ENCODE assay signal across 11 cellular contexts in the genomic region with DNA sequence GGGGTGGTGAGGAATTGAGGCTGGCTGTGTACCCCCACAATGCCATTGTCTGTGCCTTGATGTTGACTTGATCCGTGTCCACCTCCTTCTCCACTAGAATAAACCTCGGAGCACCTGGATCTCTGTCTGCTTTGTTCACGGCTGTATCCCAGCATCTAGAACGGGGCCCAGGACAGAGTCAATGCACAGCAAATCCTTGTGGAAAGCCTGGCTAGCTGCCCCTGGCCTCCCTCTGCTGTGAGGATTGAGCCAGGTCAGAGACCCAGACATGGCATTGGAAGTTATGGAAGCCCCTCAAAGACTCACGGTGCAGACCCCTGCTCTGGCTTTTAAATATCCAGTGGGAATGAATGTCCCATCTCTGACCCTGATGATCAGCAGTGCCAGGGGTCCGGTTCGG.
DNase-seq lines count a peak whose midpoint lies in the region; ATAC-seq and TF ChIP-seq lines count a peak whose summit lies in the region.
"Had no signal": no experiment of that assay in that cellular context is flagged by ENCODE, and none has a peak within 500 bp of the region (broad histone marks: within the 10 kb centered on the region; RNA-seq: fewer than 3 reads in every experiment).

No MANE protein-coding gene starts in this region.

- peak overlapping the region; percentile 40 for H3K9ac ChIP-seq in BLaER1

- no peak for TF ChIP-seq EP300 in gastroesophageal sphincter (IDR thresholded peaks at IDR 0.05)

- ATAC-seq in gastroesophageal sphincter (no peak), gastrocnemius medialis (no peak), foreskin keratinocyte (no peak)
- no peak for ATAC-seq in natural killer cell treated with Interleukin-12 subunit alpha and Interleukin-12 subunit beta and Interleukin-15 and Interleukin-18, amount 100 ng/mL, for 72 hours

- H3K9me3 ChIP-seq in BLaER1 (peaks cover 12% of the 10 kb centered on the region), SJCRH30 (replicated peaks) (no peaks in the 10 kb centered on the region), gastroesophageal sphincter (no peaks in the 10 kb centered on the region), gastrocnemius medialis (no peaks in the 10 kb centered on the region)

- H3K9me3 Mint-ChIP-seq in natural killer cell treated with Interleukin-12 subunit alpha and Interleukin-12 subunit beta and Interleukin-15 and Interleukin-18, amount 100 ng/mL, for 72 hours = no peaks in the 10 kb centered on the region

- H3K36me3 ChIP-seq in BLaER1 (no peaks in the 10 kb centered on the region), SJCRH30 (no peaks in the 10 kb centered on the region), gastroesophageal sphincter (no peaks in the 10 kb centered on the region), gastrocnemius medialis (no peaks in the 10 kb centered on the region)

- no peak overlapping the region for H3K4me3 ChIP-seq in BLaER1
- no peak overlapping the region for H3K4me3 ChIP-seq in SJCRH30
- no peak overlapping the region for H3K4me3 ChIP-seq in gastroesophageal sphincter
- no peak overlapping the region for H3K4me3 ChIP-seq in gastrocnemius medialis

- H3K4me1 ChIP-seq in BLaER1 (peaks cover 99% of the 10 kb centered on the region), SJCRH30 (peaks cover 37% of the 10 kb centered on the region), gastroesophageal sphincter (peaks cover 17 to 87% (median 24%) of the 10 kb centered on the region in 3 donors), gastrocnemius medialis (peaks cover 36 to 52% of the 10 kb centered on the region in 2 donors), foreskin keratinocyte (no peaks in the 10 kb centered on the region)

- peak overlapping the region; percentile 67 for H3K27ac ChIP-seq in BLaER1
- peak overlapping the region; percentile 27 for H3K27ac ChIP-seq in SJCRH30
- H3K27ac ChIP-seq in gastroesophageal sphincter = peak overlapping the region; percentile 88 to 97 (median 94)
- H3K27ac ChIP-seq in gastrocnemius medialis = peak overlapping the region; percentile 77 to 92 (median 88)
- no peak overlapping the region for H3K27ac ChIP-seq in foreskin keratinocyte

- peaks cover 15% of the 10 kb centered on the region for H3K36me3 Mint-ChIP-seq in natural killer cell treated with Interleukin-12 subunit alpha and Interleukin-12 subunit beta and Interleukin-15 and Interleukin-18, amount 100 ng/mL, for 72 hours

- peaks cover 37 to 44% of the 10 kb centered on the region in 2 donors for H3K27me3 Mint-ChIP-seq in natural killer cell treated with Interleukin-12 subunit alpha and Interleukin-12 subunit beta and Interleukin-15 and Interleukin-18, amount 100 ng/mL, for 72 hours

- H3K27ac Mint-ChIP-seq in natural killer cell treated with Interleukin-12 subunit alpha and Interleukin-12 subunit beta and Interleukin-15 and Interleukin-18, amount 100 ng/mL, for 72 hours = no peak overlapping the region
- H3K27ac Mint-ChIP-seq: B cell had no signal

- TF ChIP-seq CTCF in gastroesophageal sphincter (IDR thresholded peaks at IDR 0.05) (no peak), gastrocnemius medialis (IDR thresholded peaks at IDR 0.05 in 4 of 5, conservative IDR thresholded peaks at IDR 0.05 in 1 of 5) (no peak), foreskin keratinocyte (conservative IDR thresholded peaks at IDR 0.05) (no peak), GM10266 (IDR thresholded peaks at IDR 0.05; ENCODE audit: control insufficient read depth, insufficient read depth, low read depth, missing control alignments) (no peak)

- H3K4me3 Mint-ChIP-seq in natural killer cell treated with Interleukin-12 subunit alpha and Interleukin-12 subunit beta and Interleukin-15 and Interleukin-18, amount 100 ng/mL, for 72 hours = no peak overlapping the region
- H3K4me3 Mint-ChIP-seq: B cell had no signal

- in situ Hi-C loops in gastrocnemius medialis (cut with MboI; ENCODE audit: low sequenced_read_pairs in 4 of 4) = loop anchor here in 2 of 4 donors (25.0 kb wide), 1 partner anchor 392 kb away; no protein-coding TSS in a partner anchor
- in situ Hi-C loops in ACHN (cut with HindIII; ENCODE audit: low pct_ligation_motif_present, low pct_unique_long_range_greater_than_20kb, low sequenced_read_pairs) = no loop called here

- no peaks in the 10 kb centered on the region for H4K20me1 ChIP-seq in BLaER1

- TF ChIP-seq POLR2A in gastroesophageal sphincter (IDR thresholded peaks at IDR 0.05) (no peak), gastrocnemius medialis (IDR thresholded peaks at IDR 0.05) (no peak)

- DNase-seq in SJCRH30 (no peak), gastrocnemius medialis (no peak), ACHN (no peak), foreskin keratinocyte (no peak), GM10266 (ENCODE audit: extremely low spot score) (no peak)
- DNase-seq in natural killer cell treated with Interleukin-12 subunit alpha and Interleukin-12 subunit beta and Interleukin-15 and Interleukin-18, amount 100 ng/mL, for 72 hours (ENCODE audit: low spot score) = no peak
- DNase-seq: activated T-cell treated with anti-CD3 and anti-CD28 coated beads for 4 hours, NCI-H1105 treated with DMSO at 0.1 percent for 48 hours had no signal

- H3K27me3 ChIP-seq in BLaER1 = no peaks in the 10 kb centered on the region
- H3K27me3 ChIP-seq in SJCRH30 = no peaks in the 10 kb centered on the region
- H3K27me3 ChIP-seq in gastroesophageal sphincter = no peaks in the 10 kb centered on the region
- H3K27me3 ChIP-seq in gastrocnemius medialis = no peaks in the 10 kb centered on the region
- peaks cover 79% of the 10 kb centered on the region for H3K27me3 ChIP-seq in foreskin keratinocyte

- peaks cover 17 to 21% of the 10 kb centered on the region in 2 donors for H3K4me1 Mint-ChIP-seq in natural killer cell treated with Interleukin-12 subunit alpha and Interleukin-12 subunit beta and Interleukin-15 and Interleukin-18, amount 100 ng/mL, for 72 hours (ENCODE audit: low read depth in 2 of 2)
- H3K4me1 Mint-ChIP-seq: B cell had no signal

- H3K4me2 ChIP-seq in BLaER1 = peak overlapping the region; percentile 85

- no CpG with 5 or more reads among the region's 7 CpGs for WGBS in gastroesophageal sphincter (ENCODE audit: low coverage in 1 of 2), 2 donors

- intact Hi-C loops in gastrocnemius medialis (cut with DNase I; ENCODE audit: low total_unique reads) = no loop called here
